In the genomic region with DNA sequence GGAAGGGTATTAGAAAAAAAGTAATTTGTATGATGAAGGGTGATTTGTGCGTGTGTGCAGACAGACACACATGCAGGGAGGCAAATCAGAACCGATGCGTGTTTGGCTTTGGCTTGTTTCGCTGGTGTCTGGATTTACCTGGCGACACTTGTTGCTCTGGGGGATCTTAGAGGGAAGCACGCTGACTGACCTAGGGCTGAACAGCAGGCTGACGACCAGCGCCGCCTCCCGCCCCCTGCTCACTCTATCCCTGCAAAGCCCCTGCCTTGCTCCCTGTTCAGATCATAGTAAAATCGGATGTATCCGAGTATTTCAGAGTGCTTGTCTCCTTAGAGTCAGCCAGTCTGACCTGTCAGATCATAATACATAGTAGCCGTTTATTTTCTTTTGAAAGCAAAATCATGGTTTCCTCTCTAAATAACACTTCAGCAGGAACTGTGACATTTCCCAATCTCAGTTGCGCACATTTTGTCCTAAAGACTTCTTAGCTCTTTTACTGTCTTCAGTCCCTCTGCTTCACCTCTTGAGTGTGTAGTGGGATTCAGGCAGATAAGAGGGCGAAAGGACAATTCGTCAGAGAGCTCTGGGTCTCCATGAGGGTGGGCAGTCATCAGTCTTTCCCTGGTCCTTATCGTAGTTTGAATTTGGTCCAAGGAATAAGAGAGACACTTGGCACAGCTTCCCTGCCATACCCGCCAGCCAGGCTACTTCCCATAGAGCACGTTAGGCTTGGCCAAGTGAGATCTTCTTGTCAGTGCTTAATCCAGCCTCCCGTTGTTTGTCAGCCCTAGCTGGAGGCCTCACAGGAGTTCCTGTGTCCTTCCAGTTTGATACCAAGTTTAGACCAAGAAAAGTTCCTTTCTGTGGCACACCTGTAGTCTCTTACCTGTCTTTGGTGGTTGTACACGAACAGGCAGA, we compare ENCODE assay signal across 17 cellular contexts.
DNase-seq lines count a peak whose midpoint lies in the region; ATAC-seq and TF ChIP-seq lines count a peak whose summit lies in the region.
"Had no signal": no experiment of that assay in that cellular context is flagged by ENCODE, and none has a peak within 500 bp of the region (broad histone marks: within the 10 kb centered on the region; RNA-seq: fewer than 3 reads in every experiment).

No MANE protein-coding gene starts in this region.

- H3K4me3 ChIP-seq in right atrium auricular region (no peak overlapping the region), aorta (ENCODE audit: low read length in 2 of 2) (no peak overlapping the region), sigmoid colon (no peak overlapping the region)
- H3K4me3 ChIP-seq: BLaER1 treated with 17β-estradiol and CSF1 and Interleukin-3, amounts not matched to agents 10 nM and 100 nM; PC-9; SK-N-MC had no signal

- H3K27me3 ChIP-seq in right atrium auricular region (no peaks in the 10 kb centered on the region), aorta (ENCODE audit: control insufficient read depth in 1 of 2, insufficient read depth in 2 of 2, low read length in 1 of 2) (no peaks in the 10 kb centered on the region), sigmoid colon (no peaks in the 10 kb centered on the region)
- H3K27me3 ChIP-seq: BLaER1 treated with 17β-estradiol and CSF1 and Interleukin-3, amounts not matched to agents 10 nM and 100 nM had no signal

- no peaks in the 10 kb centered on the region for H3K9me3 ChIP-seq in right atrium auricular region
- H3K9me3 ChIP-seq in aorta (ENCODE audit: control insufficient read depth, low read length), result no peaks in the 10 kb centered on the region
- H3K9me3 ChIP-seq in sigmoid colon, result no peaks in the 10 kb centered on the region
- H3K9me3 ChIP-seq: BLaER1 treated with 17β-estradiol and CSF1 and Interleukin-3, amounts not matched to agents 10 nM and 100 nM had no signal

- WGBS in aorta, 2 donors, result 80 to 81% methylated on average over 21 of the region's 21 CpGs
- WGBS in sigmoid colon, 2 donors, result 92% methylated on average over 21 of the region's 21 CpGs

- intact Hi-C loops in aorta (cut with DNase I) (loop anchor here in 1 of 2 donors (5.0 kb wide), 3 partner anchors 37 to 147 kb away; no protein-coding TSS in a partner anchor), sigmoid colon (cut with DNase I) (no loop called here)

- H3K4me3 Mint-ChIP-seq in activated naive CD4-positive, alpha-beta T cell treated with anti-CD3 and anti-CD28 coated beads, Interleukin-2, amount 10 ng/mL, durations not matched to agents 7 days and 5 days, result no peak overlapping the region
- no peak overlapping the region for H3K4me3 Mint-ChIP-seq in chondrocyte (ENCODE audit: unreplicated experiment)

- TF ChIP-seq EP300 in sigmoid colon (IDR thresholded peaks at IDR 0.05), result no peak

- no peak for TF ChIP-seq CTCF in chondrocyte (IDR thresholded peaks at IDR 0.05)
- TF ChIP-seq CTCF in right atrium auricular region (IDR thresholded peaks at IDR 0.05), result no peak
- no peak for TF ChIP-seq CTCF in sigmoid colon (IDR thresholded peaks at IDR 0.05)

- H3K36me3 Mint-ChIP-seq in activated naive CD4-positive, alpha-beta T cell treated with anti-CD3 and anti-CD28 coated beads, Interleukin-2, amount 10 ng/mL, durations not matched to agents 7 days and 5 days, result peaks cover 17% of the 10 kb centered on the region
- H3K36me3 Mint-ChIP-seq in chondrocyte (ENCODE audit: low read depth), result peaks cover 22% of the 10 kb centered on the region

- H3K27me3 Mint-ChIP-seq in activated naive CD4-positive, alpha-beta T cell treated with anti-CD3 and anti-CD28 coated beads, Interleukin-2, amount 10 ng/mL, durations not matched to agents 7 days and 5 days, result no peaks in the 10 kb centered on the region
- H3K27me3 Mint-ChIP-seq in chondrocyte (ENCODE audit: low read depth), result no peaks in the 10 kb centered on the region

- no peak for ATAC-seq in aorta (ENCODE audit: low FRiP score)
- no peak for ATAC-seq in HG02885 (IDR thresholded peaks at IDR 0.05; ENCODE audit: poor library complexity, unreplicated experiment)
- no peak for ATAC-seq in HG03175 (IDR thresholded peaks at IDR 0.05; ENCODE audit: unreplicated experiment)

- CTCF ChIA-PET in activated naive CD4-positive, alpha-beta T cell treated with anti-CD3 and anti-CD28 coated beads, Interleukin-2, amount 10 ng/mL, durations not matched to agents 7 days and 5 days (lab: Charles Lee), result no interaction called here

- no peak for TF ChIP-seq POLR2A in sigmoid colon (IDR thresholded peaks at IDR 0.05)

- H3K4me1 Mint-ChIP-seq in activated naive CD4-positive, alpha-beta T cell treated with anti-CD3 and anti-CD28 coated beads, Interleukin-2, amount 10 ng/mL, durations not matched to agents 7 days and 5 days, result peaks cover 5% of the 10 kb centered on the region
- peaks cover 54% of the 10 kb centered on the region for H3K4me1 Mint-ChIP-seq in chondrocyte (ENCODE audit: low read depth)

- H3K9me3 Mint-ChIP-seq in activated naive CD4-positive, alpha-beta T cell treated with anti-CD3 and anti-CD28 coated beads, Interleukin-2, amount 10 ng/mL, durations not matched to agents 7 days and 5 days, result no peaks in the 10 kb centered on the region
- H3K9me3 Mint-ChIP-seq in chondrocyte (ENCODE audit: low read depth), result no peaks in the 10 kb centered on the region

- H3K27ac ChIP-seq in right atrium auricular region, result peak overlapping the region; percentile 73 to 86
- peak overlapping the region; percentile 31 to 59 for H3K27ac ChIP-seq in aorta (ENCODE audit: low read depth in 1 of 2, low read length in 2 of 2)
- H3K27ac ChIP-seq in sigmoid colon, result peak overlapping the region in 1 of 4 donors; percentile 27
- H3K27ac ChIP-seq: BLaER1 treated with 17β-estradiol and CSF1 and Interleukin-3, amounts not matched to agents 10 nM and 100 nM; PC-9; SK-N-MC had no signal

- peaks cover 0 to 47% of the 10 kb centered on the region in 2 donors for H3K4me1 ChIP-seq in right atrium auricular region
- H3K4me1 ChIP-seq in aorta (ENCODE audit: control insufficient read depth in 1 of 2, insufficient read depth in 2 of 2, low read length in 2 of 2), result peaks cover 4 to 7% of the 10 kb centered on the region in 2 donors
- peaks cover 0 to 46% (median 41%) of the 10 kb centered on the region in 4 donors for H3K4me1 ChIP-seq in sigmoid colon

- DNase-seq in activated naive CD4-positive, alpha-beta T cell treated with anti-CD3 and anti-CD28 coated beads, Interleukin-2, amount 10 ng/mL, durations not matched to agents 7 days and 5 days, result no peak
- DNase-seq in activated naive CD4-positive, alpha-beta T cell (lab: John Stamatoyannopoulos, UW), result no peak
- DNase-seq in chondrocyte (ENCODE audit: low spot score) (no peak), right atrium auricular region (ENCODE audit: low spot score) (no peak), aorta (no peak), sigmoid colon (no peak)
- DNase-seq: EL, Kasumi-1, NCI-H1436, NCI-H2081, NCI-H2227 treated with DMSO at 0.1 percent for 48 hours, NCI-H526, PC-9 had no signal

- H3K27ac Mint-ChIP-seq in activated naive CD4-positive, alpha-beta T cell treated with anti-CD3 and anti-CD28 coated beads, Interleukin-2, amount 10 ng/mL, durations not matched to agents 7 days and 5 days, result peak overlapping the region; percentile 53
- H3K27ac Mint-ChIP-seq in chondrocyte (ENCODE audit: unreplicated experiment), result peak overlapping the region; percentile 12

- H3K36me3 ChIP-seq in right atrium auricular region, result peaks cover 44% of the 10 kb centered on the region
- H3K36me3 ChIP-seq in aorta (ENCODE audit: control insufficient read depth in 1 of 2, insufficient read depth in 2 of 2, low read length in 1 of 2), result peaks cover 0 to 11% of the 10 kb centered on the region in 2 donors
- H3K36me3 ChIP-seq in sigmoid colon, result peaks cover 19 to 53% (median 25%) of the 10 kb centered on the region in 4 donors
